ENCODE assay signal across 8 cellular contexts in the genomic region with DNA sequence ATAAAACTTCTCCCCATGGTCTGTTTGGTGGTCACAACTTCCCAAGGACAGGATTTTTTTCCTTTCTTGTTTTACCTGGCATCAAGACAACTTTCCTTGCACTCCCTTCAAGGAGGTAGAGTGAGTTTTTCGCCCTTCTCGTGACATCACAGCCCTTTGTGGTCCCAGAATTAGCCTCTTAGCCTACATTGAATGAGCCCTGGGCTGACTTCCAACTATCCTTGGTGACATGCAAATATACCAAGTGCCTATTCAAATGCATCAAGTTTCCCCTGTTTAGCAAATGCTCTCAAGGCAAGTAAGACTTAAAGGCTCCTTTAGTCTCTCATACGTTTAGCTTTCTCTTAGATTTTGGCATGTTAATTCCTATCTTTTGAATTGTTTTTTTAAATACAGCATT. TPM values are rescaled to one million over a fixed set of nuclear protein-coding genes. Genes with fewer than 3 reads are reported as not detected.
A peak's percentile ranks its signal among the peaks of the same experiment; 100 is the strongest.
DNase-seq lines count a peak whose midpoint lies in the region; ATAC-seq, FAIRE-seq and TF ChIP-seq lines count a peak whose summit lies in the region.

No MANE protein-coding gene starts in this region.

- DNase-seq in GM18507 (ENCODE audit: extremely low spot score, insufficient read length, low read depth), result no peak
- DNase-seq in H4 (ENCODE audit: low spot score), result peak; percentile 80
- peak; percentile 82 for DNase-seq in NCI-H128 (lab: John Stamatoyannopoulos, UW; ENCODE audit: unreplicated experiment)
- peak in 1 of 2 donors; percentile 72 for DNase-seq in left lung
- no peak for DNase-seq in brain microvascular endothelial cell
- no peak for DNase-seq in progenitor cell of endocrine pancreas (ENCODE audit: low spot score, unreplicated experiment)
- no peak for DNase-seq in NCI-H146 treated with DMSO at 0.1 percent for 48 hours (lab: John Stamatoyannopoulos, UW; ENCODE audit: unreplicated experiment)

- H3K9me3 Mint-ChIP-seq in progenitor cell of endocrine pancreas (ENCODE audit: low read depth), result peaks cover 12% of the 10 kb centered on the region

- no peak overlapping the region for H3K27ac Mint-ChIP-seq in progenitor cell of endocrine pancreas

- H3K4me3 Mint-ChIP-seq in progenitor cell of endocrine pancreas (ENCODE audit: low read depth), result no peak overlapping the region

- peaks cover 2% of the 10 kb centered on the region for H3K36me3 Mint-ChIP-seq in progenitor cell of endocrine pancreas (ENCODE audit: insufficient read depth)

- H3K36me3 ChIP-seq in left lung (no peaks in the 10 kb centered on the region), brain microvascular endothelial cell (replicated peaks) (no peaks in the 10 kb centered on the region)

- peaks cover 0 to 28% of the 10 kb centered on the region in 2 donors for H3K27me3 ChIP-seq in left lung
- peaks cover 13% of the 10 kb centered on the region for H3K27me3 ChIP-seq in brain microvascular endothelial cell (replicated peaks)

- ATAC-seq in left lung (peak; percentile 74), HG03520 (IDR thresholded peaks at IDR 0.05; ENCODE audit: unreplicated experiment) (no peak)

- H3K4me1 Mint-ChIP-seq in progenitor cell of endocrine pancreas (ENCODE audit: low read depth), result peaks cover 24% of the 10 kb centered on the region

- no peak for TF ChIP-seq CTCF in left lung (IDR thresholded peaks at IDR 0.05)
- no peak for TF ChIP-seq CTCF in brain microvascular endothelial cell (IDR thresholded peaks at IDR 0.05; ENCODE audit: low read depth, low read length, missing control alignments)
- TF ChIP-seq CTCF in progenitor cell of endocrine pancreas (IDR thresholded peaks at IDR 0.05; ENCODE audit: unreplicated experiment), result no peak

- peak; percentile 83 for FAIRE-seq in GM18507 (lab: Jason Lieb, UNC)

- no peak overlapping the region for H3K4me3 ChIP-seq in left lung
- no peak overlapping the region for H3K4me3 ChIP-seq in brain microvascular endothelial cell (ENCODE audit: low read depth, low read length)

- H3K27me3 Mint-ChIP-seq in progenitor cell of endocrine pancreas, result peaks cover 5% of the 10 kb centered on the region

- in situ Hi-C loops in brain microvascular endothelial cell (cut with HindIII; ENCODE audit: low pct_ligation_motif_present, low sequenced_read_pairs), result no loop called here

- no peaks in the 10 kb centered on the region for H3K9me3 ChIP-seq in left lung

- H3K27ac ChIP-seq in left lung (peak overlapping the region; percentile 46 to 60), brain microvascular endothelial cell (no peak overlapping the region)

- H3K4me1 ChIP-seq in left lung, result peaks cover 0 to 4% of the 10 kb centered on the region in 2 donors

- intact Hi-C loops in left lung (cut with DNase I), result no loop called here

RNA-seq across cellular contexts. Expression of a gene that starts 36.6 kb away (rescaled TPM):
- total RNA-seq in H4 (2014; rRNA removed; shearing (Covaris generic)), result 2.4 and 3.1 TPM in 2 replicates
- total RNA-seq in left lung, result 10 to 100 TPM; 43.6 to 58.1 TPM
- 36.6 and 38.5 TPM in 2 replicates for total RNA-seq in progenitor cell of endocrine pancreas

Comparison
In these comparisons a context has a peak if more than half of its experiments do, and no peak if none do; other contexts are left out.
1. DNase-seq: peak in H4 (single experiment) and NCI-H128 (single experiment); none in GM18507 (single experiment), brain microvascular endothelial cell (single experiment), progenitor cell of endocrine pancreas (single experiment) and NCI-H146 treated with DMSO at 0.1 percent for 48 hours (single experiment).